1 cellular context compared by ENCODE assay signal in genomic region chr4:147943159-147943638, GRCh38.
A peak's percentile ranks its signal among the peaks of the same experiment; 100 is the strongest.
TF ChIP-seq lines count a peak whose summit lies in the region.

No MANE protein-coding gene starts in this region.

TF ChIP-seq in GM12878, 131 proteins besides CTCF, POLR2A, EP300 and RAD21 (continued from another document):
- no peak for TF ChIP-seq MYC (IDR thresholded peaks at IDR 0.05; ENCODE audit: insufficient read depth, insufficient read length, insufficient replicate concordance, low read length, severe bottlenecking)
- TF ChIP-seq NBN (IDR thresholded peaks at IDR 0.05) = peak; percentile 91
- peak; percentile 57; the same call in 1 of the 2 replicates for TF ChIP-seq TBL1XR1 (IDR thresholded peaks at IDR 0.05; ENCODE audit: low read depth, low read length)
- no peak for TF ChIP-seq TCF3 (IDR thresholded peaks at IDR 0.05; ENCODE audit: borderline replicate concordance, insufficient read depth, low read depth, low read length)
- no peak for TF ChIP-seq SMC3 (IDR thresholded peaks at IDR 0.05; ENCODE audit: borderline replicate concordance, low read length)
- TF ChIP-seq ESRRA (IDR thresholded peaks at IDR 0.05; ENCODE audit: low read length) = no peak
- TF ChIP-seq LARP7 (IDR thresholded peaks at IDR 0.05) = no peak
- TF ChIP-seq TARDBP (IDR thresholded peaks at IDR 0.05; ENCODE audit: borderline replicate concordance) = no peak
- no peak for TF ChIP-seq ZSCAN29 (IDR thresholded peaks at IDR 0.05)
- TF ChIP-seq ATF7 (IDR thresholded peaks at IDR 0.05; ENCODE audit: low read depth) = peak; percentile 97
- no peak for TF ChIP-seq EGR1 (IDR thresholded peaks at IDR 0.05; ENCODE audit: borderline replicate concordance in 1 of 2, low read depth in 2 of 2, low read length in 2 of 2)
- TF ChIP-seq ZBTB33 (IDR thresholded peaks at IDR 0.05) = no peak
- no peak for TF ChIP-seq FOXK2 (IDR thresholded peaks at IDR 0.05)
- TF ChIP-seq, protein P1, sequence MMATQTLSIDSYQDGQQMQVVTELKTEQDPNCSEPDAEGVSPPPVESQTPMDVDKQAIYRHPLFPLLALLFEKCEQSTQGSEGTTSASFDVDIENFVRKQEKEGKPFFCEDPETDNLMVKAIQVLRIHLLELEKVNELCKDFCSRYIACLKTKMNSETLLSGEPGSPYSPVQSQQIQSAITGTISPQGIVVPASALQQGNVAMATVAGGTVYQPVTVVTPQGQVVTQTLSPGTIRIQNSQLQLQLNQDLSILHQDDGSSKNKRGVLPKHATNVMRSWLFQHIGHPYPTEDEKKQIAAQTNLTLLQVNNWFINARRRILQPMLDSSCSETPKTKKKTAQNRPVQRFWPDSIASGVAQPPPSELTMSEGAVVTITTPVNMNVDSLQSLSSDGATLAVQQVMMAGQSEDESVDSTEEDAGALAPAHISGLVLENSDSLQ (IDR thresholded peaks at IDR 0.05) = no peak
- TF ChIP-seq MEF2A (IDR thresholded peaks at IDR 0.05; ENCODE audit: insufficient read depth, low read depth, low read length) = peak; percentile 75
- peak; percentile 97 for TF ChIP-seq MTA2 (IDR thresholded peaks at IDR 0.05; ENCODE audit: low read depth)
- TF ChIP-seq, protein P2, sequence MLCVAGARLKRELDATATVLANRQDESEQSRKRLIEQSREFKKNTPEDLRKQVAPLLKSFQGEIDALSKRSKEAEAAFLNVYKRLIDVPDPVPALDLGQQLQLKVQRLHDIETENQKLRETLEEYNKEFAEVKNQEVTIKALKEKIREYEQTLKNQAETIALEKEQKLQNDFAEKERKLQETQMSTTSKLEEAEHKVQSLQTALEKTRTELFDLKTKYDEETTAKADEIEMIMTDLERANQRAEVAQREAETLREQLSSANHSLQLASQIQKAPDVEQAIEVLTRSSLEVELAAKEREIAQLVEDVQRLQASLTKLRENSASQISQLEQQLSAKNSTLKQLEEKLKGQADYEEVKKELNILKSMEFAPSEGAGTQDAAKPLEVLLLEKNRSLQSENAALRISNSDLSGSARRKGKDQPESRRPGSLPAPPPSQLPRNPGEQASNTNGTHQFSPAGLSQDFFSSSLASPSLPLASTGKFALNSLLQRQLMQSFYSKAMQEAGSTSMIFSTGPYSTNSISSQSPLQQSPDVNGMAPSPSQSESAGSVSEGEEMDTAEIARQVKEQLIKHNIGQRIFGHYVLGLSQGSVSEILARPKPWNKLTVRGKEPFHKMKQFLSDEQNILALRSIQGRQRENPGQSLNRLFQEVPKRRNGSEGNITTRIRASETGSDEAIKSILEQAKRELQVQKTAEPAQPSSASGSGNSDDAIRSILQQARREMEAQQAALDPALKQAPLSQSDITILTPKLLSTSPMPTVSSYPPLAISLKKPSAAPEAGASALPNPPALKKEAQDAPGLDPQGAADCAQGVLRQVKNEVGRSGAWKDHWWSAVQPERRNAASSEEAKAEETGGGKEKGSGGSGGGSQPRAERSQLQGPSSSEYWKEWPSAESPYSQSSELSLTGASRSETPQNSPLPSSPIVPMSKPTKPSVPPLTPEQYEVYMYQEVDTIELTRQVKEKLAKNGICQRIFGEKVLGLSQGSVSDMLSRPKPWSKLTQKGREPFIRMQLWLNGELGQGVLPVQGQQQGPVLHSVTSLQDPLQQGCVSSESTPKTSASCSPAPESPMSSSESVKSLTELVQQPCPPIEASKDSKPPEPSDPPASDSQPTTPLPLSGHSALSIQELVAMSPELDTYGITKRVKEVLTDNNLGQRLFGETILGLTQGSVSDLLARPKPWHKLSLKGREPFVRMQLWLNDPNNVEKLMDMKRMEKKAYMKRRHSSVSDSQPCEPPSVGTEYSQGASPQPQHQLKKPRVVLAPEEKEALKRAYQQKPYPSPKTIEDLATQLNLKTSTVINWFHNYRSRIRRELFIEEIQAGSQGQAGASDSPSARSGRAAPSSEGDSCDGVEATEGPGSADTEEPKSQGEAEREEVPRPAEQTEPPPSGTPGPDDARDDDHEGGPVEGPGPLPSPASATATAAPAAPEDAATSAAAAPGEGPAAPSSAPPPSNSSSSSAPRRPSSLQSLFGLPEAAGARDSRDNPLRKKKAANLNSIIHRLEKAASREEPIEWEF (IDR thresholded peaks at IDR 0.05; ENCODE audit: insufficient replicate concordance, low read depth, low read length) = no peak
- TF ChIP-seq, protein P3, sequence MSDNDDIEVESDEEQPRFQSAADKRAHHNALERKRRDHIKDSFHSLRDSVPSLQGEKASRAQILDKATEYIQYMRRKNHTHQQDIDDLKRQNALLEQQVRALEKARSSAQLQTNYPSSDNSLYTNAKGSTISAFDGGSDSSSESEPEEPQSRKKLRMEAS (IDR thresholded peaks at IDR 0.05; ENCODE audit: low read depth, low read length) = no peak
- TF ChIP-seq, protein P4, sequence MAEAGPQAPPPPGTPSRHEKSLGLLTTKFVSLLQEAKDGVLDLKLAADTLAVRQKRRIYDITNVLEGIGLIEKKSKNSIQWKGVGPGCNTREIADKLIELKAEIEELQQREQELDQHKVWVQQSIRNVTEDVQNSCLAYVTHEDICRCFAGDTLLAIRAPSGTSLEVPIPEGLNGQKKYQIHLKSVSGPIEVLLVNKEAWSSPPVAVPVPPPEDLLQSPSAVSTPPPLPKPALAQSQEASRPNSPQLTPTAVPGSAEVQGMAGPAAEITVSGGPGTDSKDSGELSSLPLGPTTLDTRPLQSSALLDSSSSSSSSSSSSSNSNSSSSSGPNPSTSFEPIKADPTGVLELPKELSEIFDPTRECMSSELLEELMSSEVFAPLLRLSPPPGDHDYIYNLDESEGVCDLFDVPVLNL (IDR thresholded peaks at IDR 0.05; ENCODE audit: low read depth, low read length) = no peak
- TF ChIP-seq MXI1 (IDR thresholded peaks at IDR 0.05; ENCODE audit: low read depth, low read length) = 0 out of 2 replicates have a peak, but pooled peaks have one; percentile 52
